Comparison of ENCODE assay signal across 18 cellular contexts in genomic region chr3:167743799-167744198, GRCh38.
"Had no signal": no experiment of that assay in that cellular context is flagged by ENCODE, and none has a peak within 500 bp of the region (broad histone marks: within the 10 kb centered on the region; RNA-seq: fewer than 3 reads in every experiment).

No MANE protein-coding gene starts in this region.

- H3K4me3 ChIP-seq: ascending aorta, lower lobe of right lung, smooth muscle cell, tibial nerve, uterus had no signal

- FAIRE-seq: bronchial epithelial cell had no signal

- H3K36me3 ChIP-seq: ascending aorta, lower lobe of right lung, tibial nerve, uterus had no signal

- H3K27ac Mint-ChIP-seq: activated naive CD4-positive, alpha-beta T cell treated with anti-CD3 and anti-CD28 coated beads for 36 hours; activated naive CD8-positive, alpha-beta T cell treated with anti-CD3 and anti-CD28 coated beads, Interleukin-2, amount 50 U/mL, for 24 hours; activated T-helper 2 cell treated with anti-CD3 and anti-CD28 coated beads, Interferon-gamma antibody, Interleukin-2, Interleukin-4, amounts not matched to agents 10 μg/mL and 5 μg/mL and 100 μg/mL, durations not matched to agents 14 hours and 24 hours and 36 hours; nephron progenitor cell had no signal

- H3K9me3 ChIP-seq: ascending aorta, lower lobe of right lung, tibial nerve, uterus had no signal

- H3K4me2 ChIP-seq: smooth muscle cell had no signal

- DNase-seq: activated naive CD4-positive, alpha-beta T cell treated with anti-CD3 and anti-CD28 coated beads for 36 hours; activated naive CD8-positive, alpha-beta T cell treated with anti-CD3 and anti-CD28 coated beads, Interleukin-2, amount 50 U/mL, for 24 hours; dermis blood vessel endothelial cell; left colon; lower lobe of right lung; nephron progenitor cell; occipital lobe; stimulated activated CD4-positive, alpha-beta T cell treated with anti-CD3 and anti-CD28 coated beads, Interleukin-4, amount 100 ng/mL, for 4 hours; stimulated activated CD8-positive, alpha-beta memory T cell treated with anti-CD3 and anti-CD28 coated beads, Interleukin-4, amount 100 ng/mL, for 48 hours; stimulated activated naive CD4-positive, alpha-beta T cell treated with Interleukin-2 at 50 U/mL for 16 hours; substantia nigra; uterus had no signal

- H3K4me3 Mint-ChIP-seq: activated naive CD4-positive, alpha-beta T cell treated with anti-CD3 and anti-CD28 coated beads for 36 hours; activated naive CD8-positive, alpha-beta T cell treated with anti-CD3 and anti-CD28 coated beads, Interleukin-2, amount 50 U/mL, for 24 hours; nephron progenitor cell had no signal

- ATAC-seq: activated naive CD8-positive, alpha-beta T cell treated with anti-CD3 and anti-CD28 coated beads, Interleukin-2, amount 50 U/mL, for 24 hours; esophagus mucosa; left colon; lower lobe of right lung had no signal

- H3K27me3 ChIP-seq: ascending aorta, tibial nerve, uterus had no signal

- H3K9me3 Mint-ChIP-seq: activated naive CD4-positive, alpha-beta T cell treated with anti-CD3 and anti-CD28 coated beads for 36 hours; activated naive CD8-positive, alpha-beta T cell treated with anti-CD3 and anti-CD28 coated beads, Interleukin-2, amount 50 U/mL, for 24 hours; activated T-helper 2 cell treated with anti-CD3 and anti-CD28 coated beads, Interferon-gamma antibody, Interleukin-2, Interleukin-4, amounts not matched to agents 10 μg/mL and 5 μg/mL and 100 μg/mL, durations not matched to agents 14 hours and 24 hours and 36 hours; nephron progenitor cell had no signal

- H3K4me1 Mint-ChIP-seq: nephron progenitor cell had no signal

- H3K4me1 ChIP-seq: ascending aorta, lower lobe of right lung, tibial nerve, uterus had no signal

- H3K27ac ChIP-seq: ascending aorta, lower lobe of right lung, tibial nerve, uterus had no signal

- H3K27me3 Mint-ChIP-seq: activated naive CD8-positive, alpha-beta T cell treated with anti-CD3 and anti-CD28 coated beads, Interleukin-2, amount 50 U/mL, for 24 hours had no signal
